22 cellular contexts compared by ENCODE assay signal in the genomic region with DNA sequence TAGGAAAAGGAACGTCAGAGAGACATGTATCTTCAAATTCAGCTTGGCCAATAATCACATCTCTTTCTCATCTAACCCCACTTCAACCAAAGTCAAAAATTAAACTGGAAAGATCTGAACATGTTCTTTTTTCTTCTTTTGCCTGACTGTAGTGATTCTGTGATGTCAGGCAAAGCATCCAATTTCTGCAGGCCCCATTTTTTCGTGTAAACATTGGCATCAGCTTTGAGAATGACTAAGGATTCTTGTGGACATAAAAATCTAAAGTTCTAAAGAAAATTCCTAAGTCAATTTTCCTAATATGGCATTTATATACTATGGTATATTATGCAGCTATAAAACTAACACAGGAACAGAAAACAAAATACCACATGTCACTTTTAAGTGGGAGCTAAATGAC.
DNase-seq lines count a peak whose midpoint lies in the region; ATAC-seq and TF ChIP-seq lines count a peak whose summit lies in the region.
"Had no signal": no experiment of that assay in that cellular context is flagged by ENCODE, and none has a peak within 500 bp of the region (broad histone marks: within the 10 kb centered on the region; RNA-seq: fewer than 3 reads in every experiment).

No MANE protein-coding gene starts in this region.

- TF ChIP-seq POLR2A in esophagus muscularis mucosa (IDR thresholded peaks at IDR 0.05; ENCODE audit: low read depth): no peak
- no peak for TF ChIP-seq POLR2A in upper lobe of left lung (IDR thresholded peaks at IDR 0.05)

- H3K4me1 ChIP-seq in heart right ventricle: peaks cover 15 to 63% (median 47%) of the 10 kb centered on the region in 9 donors
- H3K4me1 ChIP-seq in right cardiac atrium (ENCODE audit: control insufficient read depth, insufficient read depth, low read length): peaks cover 12% of the 10 kb centered on the region
- H3K4me1 ChIP-seq in esophagus muscularis mucosa: peaks cover 65 to 93% (median 79%) of the 10 kb centered on the region in 4 donors
- peaks cover 56% of the 10 kb centered on the region for H3K4me1 ChIP-seq in muscle layer of colon (ENCODE audit: insufficient read depth, low read length)
- H3K4me1 ChIP-seq in upper lobe of left lung: peaks cover 22 to 45% (median 34%) of the 10 kb centered on the region in 4 donors
- H3K4me1 ChIP-seq: BE2C had no signal

- H3K9me3 ChIP-seq in heart right ventricle: no peaks in the 10 kb centered on the region
- no peaks in the 10 kb centered on the region for H3K9me3 ChIP-seq in right cardiac atrium (ENCODE audit: control insufficient read depth, low read length)
- H3K9me3 ChIP-seq in esophagus muscularis mucosa: no peaks in the 10 kb centered on the region
- H3K9me3 ChIP-seq in muscle layer of colon (ENCODE audit: low read length): no peaks in the 10 kb centered on the region
- no peaks in the 10 kb centered on the region for H3K9me3 ChIP-seq in upper lobe of left lung
- H3K9me3 ChIP-seq: BE2C, tibial artery had no signal

- ATAC-seq in heart right ventricle (no peak), right cardiac atrium (no peak), upper lobe of left lung (ENCODE audit: low FRiP score in 2 of 2) (no peak)
- ATAC-seq: WTC11 had no signal

- peak overlapping the region in 7 of 10 donors; percentile 42 to 82 (median 65) for H3K27ac ChIP-seq in heart right ventricle
- no peak overlapping the region for H3K27ac ChIP-seq in right cardiac atrium (ENCODE audit: low read length)
- peak overlapping the region; percentile 79 to 84 (median 80) for H3K27ac ChIP-seq in esophagus muscularis mucosa (replicated peaks in 1 of 4)
- peak overlapping the region; percentile 19 for H3K27ac ChIP-seq in muscle layer of colon (ENCODE audit: low read depth, low read length)
- peak overlapping the region in 3 of 4 donors; percentile 26 to 81 (median 51) for H3K27ac ChIP-seq in upper lobe of left lung
- H3K27ac ChIP-seq in substantia nigra (ENCODE audit: low read depth, low read length, poor library complexity, severe bottlenecking): no peak overlapping the region
- H3K27ac ChIP-seq: 22Rv1, tibial artery had no signal

- no peak overlapping the region for H3K9ac ChIP-seq in muscle layer of colon (ENCODE audit: low read length)

- TF ChIP-seq CTCF in heart right ventricle (IDR thresholded peaks at IDR 0.05): no peak
- no peak for TF ChIP-seq CTCF in esophagus muscularis mucosa (IDR thresholded peaks at IDR 0.05)
- TF ChIP-seq CTCF in upper lobe of left lung (IDR thresholded peaks at IDR 0.05): no peak

- H3K4me3 ChIP-seq in heart right ventricle: no peak overlapping the region
- no peak overlapping the region for H3K4me3 ChIP-seq in right cardiac atrium (ENCODE audit: low read length)
- H3K4me3 ChIP-seq in esophagus muscularis mucosa: no peak overlapping the region
- no peak overlapping the region for H3K4me3 ChIP-seq in muscle layer of colon (ENCODE audit: low read depth in 1 of 2, low read length in 2 of 2)
- H3K4me3 ChIP-seq in upper lobe of left lung: no peak overlapping the region
- H3K4me3 ChIP-seq: tibial artery had no signal

- intact Hi-C loops in heart right ventricle (cut with DNase I) (loop anchor here in 3 of 10 donors (10.0 kb wide), 2 partner anchors 84 to 174 kb away; no protein-coding TSS in a partner anchor), right cardiac atrium (cut with DNase I) (no loop called here), esophagus muscularis mucosa (cut with DNase I) (no loop called here)

- WGBS in heart right ventricle, 2 donors: 48% methylated on average over 2 of the region's 2 CpGs
- WGBS in right cardiac atrium: 44% methylated on average over 2 of the region's 2 CpGs
- 29% methylated on average over 2 of the region's 2 CpGs for WGBS in esophagus muscularis mucosa
- 49 to 66% methylated on average over 2 of the region's 2 CpGs for WGBS in upper lobe of left lung, 2 donors

- no peak for DNase-seq in heart right ventricle
- no peak for DNase-seq in right cardiac atrium
- no peak for DNase-seq in esophagus muscularis mucosa (ENCODE audit: extremely low spot score)
- no peak for DNase-seq in upper lobe of left lung
- no peak for DNase-seq in activated CD4-positive, CD25-positive, alpha-beta regulatory T cell (lab: John Stamatoyannopoulos, UW)
- no peak for DNase-seq in substantia nigra (lab: John Stamatoyannopoulos, UW)
- DNase-seq in activated gamma-delta T cell treated with Interleukin-2 at 50 U/mL for 16 hours: no peak
- DNase-seq: activated CD4-positive, alpha-beta T cell treated with anti-CD3 and anti-CD28 coated beads, Interleukin-2, amount 50 U/mL, for 48 hours; activated gamma-delta T cell; amygdala; BE2C; COR-L47; effector CD8-positive, alpha-beta T cell; NCI-H1092; NCI-H2029 treated with DMSO at 0.1 percent for 48 hours; NK-92 treated with Interleukin-12 subunit alpha and Interleukin-12 subunit beta, amount 100 ng/mL, for 24 hours; nucleus accumbens; retina; tibial artery had no signal

- no peak for TF ChIP-seq EP300 in esophagus muscularis mucosa (IDR thresholded peaks at IDR 0.05)
- TF ChIP-seq EP300 in upper lobe of left lung (IDR thresholded peaks at IDR 0.05): no peak

- H3K27me3 ChIP-seq in heart right ventricle (no peaks in the 10 kb centered on the region), right cardiac atrium (ENCODE audit: control insufficient read depth, insufficient read depth) (no peaks in the 10 kb centered on the region), esophagus muscularis mucosa (no peaks in the 10 kb centered on the region), muscle layer of colon (ENCODE audit: control insufficient read depth in 1 of 2, insufficient read depth in 2 of 2, low read length in 2 of 2) (no peaks in the 10 kb centered on the region), upper lobe of left lung (no peaks in the 10 kb centered on the region)
- H3K27me3 ChIP-seq: BE2C, tibial artery had no signal

- no peaks in the 10 kb centered on the region for H3K36me3 ChIP-seq in heart right ventricle
- no peaks in the 10 kb centered on the region for H3K36me3 ChIP-seq in esophagus muscularis mucosa
- H3K36me3 ChIP-seq in muscle layer of colon (ENCODE audit: insufficient read depth, low read length): no peaks in the 10 kb centered on the region
- no peaks in the 10 kb centered on the region for H3K36me3 ChIP-seq in upper lobe of left lung
- H3K36me3 ChIP-seq: BE2C, tibial artery had no signal

Comparison
In these comparisons a context has a peak if more than half of its experiments do, and no peak if none do; other contexts are left out.
1. H3K27ac ChIP-seq: peak in heart right ventricle (7 of 10), esophagus muscularis mucosa (4 of 4), muscle layer of colon (single experiment) and upper lobe of left lung (3 of 4); none in right cardiac atrium (single experiment) and substantia nigra (single experiment).